Comparison of ENCODE assay signal across 37 cellular contexts in the genomic region with DNA sequence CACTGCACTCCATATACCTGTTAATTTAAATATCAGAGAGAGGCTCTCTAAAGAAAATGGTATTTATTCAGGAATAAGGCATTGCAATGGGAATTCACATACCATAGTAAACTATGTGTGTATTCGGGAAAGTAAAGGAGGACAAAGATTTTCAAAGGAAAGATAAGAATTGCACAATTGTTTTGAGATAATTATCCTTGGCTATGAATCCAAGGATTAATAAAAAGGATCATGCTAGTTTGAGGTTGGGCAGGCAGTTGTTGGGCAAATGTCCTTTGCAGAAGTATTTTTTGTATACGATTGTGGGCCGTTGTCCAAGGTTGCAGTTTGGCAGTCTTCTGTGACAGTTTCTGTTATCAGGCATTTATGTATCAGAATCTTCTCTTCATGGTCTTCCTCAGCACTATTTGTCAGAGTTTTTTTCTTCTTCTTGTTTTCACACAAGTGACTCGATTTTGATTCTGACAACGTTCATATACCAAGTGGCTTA.
"Had no signal": no experiment of that assay in that cellular context is flagged by ENCODE, and none has a peak within 500 bp of the region (broad histone marks: within the 10 kb centered on the region; RNA-seq: fewer than 3 reads in every experiment).

No MANE protein-coding gene starts in this region.

- H3K4me2 ChIP-seq: PC-9 had no signal

- H3K4me3 ChIP-seq: ascending aorta, cardiac muscle cell, MG63, PC-9 had no signal

- H3K27ac ChIP-seq: ascending aorta, cardiac muscle cell, PC-9, RWPE1 had no signal

- H3K4me1 ChIP-seq: ascending aorta had no signal

- H3K27me3 ChIP-seq: ascending aorta, cardiac muscle cell, MG63 had no signal

- H3K36me3 ChIP-seq: ascending aorta, cardiac muscle cell, MG63 had no signal

- H3K9me3 ChIP-seq: ascending aorta, MG63 had no signal

- DNase-seq: activated B cell treated with CpG ODN at 0.5 μM for 24 hours; activated CD4-positive, alpha-beta memory T cell treated with anti-CD3 and anti-CD28 coated beads, Interleukin-2, amount 10 ng/mL, durations not matched to agents 7 days and 5 days; activated CD4-positive, alpha-beta T cell treated with anti-CD3 and anti-CD28 coated beads for 1 hour; activated CD4-positive, alpha-beta T cell treated with anti-CD3 and anti-CD28 coated beads for 48 hours; activated CD8-positive, alpha-beta memory T cell treated with anti-CD3 and anti-CD28 coated beads for 24 hours; activated CD8-positive, alpha-beta memory T cell treated with anti-CD3 and anti-CD28 coated beads, Interleukin-2, amount 10 ng/mL, durations not matched to agents 7 days and 5 days; activated CD8-positive, alpha-beta memory T cell treated with anti-CD3 and anti-CD28 coated beads, Interleukin-2, amount 50 U/mL, for 48 hours; activated effector memory CD4-positive, alpha-beta T cell treated with Interleukin-2 at 50 U/mL for 16 hours; activated naive CD4-positive, alpha-beta T cell treated with anti-CD3 and anti-CD28 coated beads, Interleukin-2, amount 10 ng/mL, durations not matched to agents 7 days and 5 days; activated naive CD8-positive, alpha-beta T cell treated with anti-CD3 and anti-CD28 coated beads, Interleukin-2, amount 50 U/mL, for 24 hours; activated T-cell treated with anti-CD3 and anti-CD28 coated beads, Interleukin-2, amount 50 U/mL, for 48 hours; amygdala; Kasumi-1; KG1; MG63; MV-4-11; NCI-H1092; NCI-H1436 treated with DMSO at 0.1 percent for 48 hours; NCI-H1694 treated with DMSO at 0.1 percent for 48 hours; NCI-H2029; NCI-H345; NCI-H510A; NCI-H526; NCI-H748 treated with DMSO at 0.1 percent for 48 hours; NK-92 treated with Interleukin-12 subunit alpha and Interleukin-12 subunit beta, amount 100 ng/mL, for 24 hours; PC-9; SIG-M5; SW 1271; T-helper 1 cell; T-helper 2 cell; T-helper 9 cell had no signal

- H2AFZ ChIP-seq: PC-9 had no signal

- FAIRE-seq: RCC 7860 had no signal

- ATAC-seq: activated CD8-positive, alpha-beta memory T cell treated with anti-CD3 and anti-CD28 coated beads, Interleukin-2, amount 10 ng/mL, durations not matched to agents 7 days and 5 days; activated naive CD8-positive, alpha-beta T cell treated with anti-CD3 and anti-CD28 coated beads, Interleukin-2, amount 50 U/mL, for 24 hours; Right ventricle myocardium inferior; SK-N-SH treated with all-trans-retinoic acid at 6 μM for 48 hours had no signal
